Comparison of ENCODE assay signal across 19 cellular contexts in the genomic region with DNA sequence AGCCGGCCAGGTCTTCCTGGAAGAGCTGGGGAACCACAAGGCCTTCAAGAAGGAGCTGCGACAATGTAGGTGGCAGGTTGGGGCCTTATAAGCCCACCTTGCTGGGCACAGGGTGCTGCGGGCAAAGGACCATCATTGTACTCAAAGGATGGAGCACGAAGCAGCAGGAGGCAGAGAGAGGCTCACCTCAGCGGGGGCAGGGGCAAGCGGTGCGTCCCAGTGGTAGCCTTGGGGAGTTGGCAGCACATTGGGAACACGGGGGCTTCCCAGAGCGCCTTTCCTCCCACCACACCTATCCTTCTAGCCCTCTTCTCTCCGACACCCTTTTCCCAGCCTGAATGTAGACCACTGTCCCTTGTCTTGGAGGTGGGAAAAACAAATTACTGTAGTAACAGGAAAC. TPM values are rescaled to one million over a fixed set of nuclear protein-coding genes. Genes with fewer than 3 reads are reported as not detected.
DNase-seq lines count a peak whose midpoint lies in the region; ATAC-seq, FAIRE-seq and TF ChIP-seq lines count a peak whose summit lies in the region.
"Had no signal": no experiment of that assay in that cellular context is flagged by ENCODE, and none has a peak within 500 bp of the region (broad histone marks: within the 10 kb centered on the region; RNA-seq: fewer than 3 reads in every experiment).

No MANE protein-coding gene starts in this region.

- ATAC-seq in activated T-cell treated with anti-CD3 and anti-CD28 coated beads, Interleukin-2, amount 50 U/mL, for 72 hours (replicated peaks in 1 of 2), result no peak
- ATAC-seq in T-helper 17 cell (no peak), HG02885 (IDR thresholded peaks at IDR 0.05; ENCODE audit: poor library complexity, unreplicated experiment) (no peak), pancreas (no peak)

- H3K4me1 ChIP-seq in esophagus muscularis mucosa, result peaks cover 36 to 79% (median 76%) of the 10 kb centered on the region in 4 donors
- peaks cover 0 to 67% (median 54%) of the 10 kb centered on the region in 4 donors for H3K4me1 ChIP-seq in sigmoid colon
- H3K4me1 ChIP-seq in pancreas, result peaks cover 17 to 42% (median 24%) of the 10 kb centered on the region in 3 donors

- no peaks in the 10 kb centered on the region for H3K9me3 Mint-ChIP-seq in activated T-cell treated with anti-CD3 and anti-CD28 coated beads, Interleukin-2, amount 50 U/mL, for 24 hours
- no peaks in the 10 kb centered on the region for H3K9me3 Mint-ChIP-seq in activated T-cell treated with anti-CD3 and anti-CD28 coated beads, Interleukin-2, amount 50 U/mL, for 72 hours
- H3K9me3 Mint-ChIP-seq: memory B cell had no signal

- TF ChIP-seq CTCF in esophagus muscularis mucosa (IDR thresholded peaks at IDR 0.05), result no peak
- TF ChIP-seq CTCF in sigmoid colon (IDR thresholded peaks at IDR 0.05), result no peak
- no peak for TF ChIP-seq CTCF in pancreas (IDR thresholded peaks at IDR 0.05)

- H3K4me1 Mint-ChIP-seq in activated T-cell treated with anti-CD3 and anti-CD28 coated beads, Interleukin-2, amount 50 U/mL, for 24 hours (ENCODE audit: low read depth), result peaks cover 55% of the 10 kb centered on the region
- peaks cover 55% of the 10 kb centered on the region for H3K4me1 Mint-ChIP-seq in activated T-cell treated with anti-CD3 and anti-CD28 coated beads, Interleukin-2, amount 50 U/mL, for 72 hours (ENCODE audit: low read depth)
- peaks cover 30% of the 10 kb centered on the region for H3K4me1 Mint-ChIP-seq in T-helper 17 cell

- WGBS in esophagus muscularis mucosa, result 86% methylated on average over 9 of the region's 10 CpGs
- WGBS in sigmoid colon, 2 donors, result 94 to 97% methylated on average over 10 of the region's 10 CpGs
- WGBS in pancreas, 2 donors, result 85 to 91% methylated on average over 10 of the region's 10 CpGs

- H3K27ac ChIP-seq in esophagus muscularis mucosa (replicated peaks in 1 of 4) (peak overlapping the region in 3 of 4 donors; percentile 92 to 93 (median 93)), sigmoid colon (peak overlapping the region; percentile 91 to 99 (median 93)), pancreas (no peak overlapping the region)
- H3K27ac ChIP-seq: ovary had no signal

- peak overlapping the region; percentile 21 to 99 (median 95) for H3K4me3 ChIP-seq in esophagus muscularis mucosa
- peak overlapping the region in 2 of 4 donors; percentile 82 to 93 for H3K4me3 ChIP-seq in sigmoid colon
- no peak overlapping the region for H3K4me3 ChIP-seq in pancreas
- H3K4me3 ChIP-seq: ovary, thyroid gland had no signal

- TF ChIP-seq POLR2A in esophagus muscularis mucosa (IDR thresholded peaks at IDR 0.05; ENCODE audit: low read depth) (no peak), sigmoid colon (IDR thresholded peaks at IDR 0.05) (no peak)

- peaks cover 64% of the 10 kb centered on the region for H3K36me3 Mint-ChIP-seq in activated T-cell treated with anti-CD3 and anti-CD28 coated beads, Interleukin-2, amount 50 U/mL, for 24 hours (ENCODE audit: low read depth)
- peaks cover 7 to 8% of the 10 kb centered on the region in 2 donors for H3K36me3 Mint-ChIP-seq in activated T-cell treated with anti-CD3 and anti-CD28 coated beads, Interleukin-2, amount 50 U/mL, for 72 hours (ENCODE audit: insufficient read depth in 2 of 2)
- H3K36me3 Mint-ChIP-seq in T-helper 17 cell (ENCODE audit: low read depth), result no peaks in the 10 kb centered on the region

- no peak for DNase-seq in activated T-cell treated with anti-CD3 and anti-CD28 coated beads, Interleukin-2, amount 50 U/mL, for 24 hours
- no peak for DNase-seq in activated T-cell treated with anti-CD3 and anti-CD28 coated beads, Interleukin-2, amount 50 U/mL, for 72 hours
- DNase-seq in T-helper 17 cell, result no peak
- no peak for DNase-seq in esophagus muscularis mucosa (ENCODE audit: extremely low spot score)
- DNase-seq in sigmoid colon, result no peak
- no peak for DNase-seq in CD1c-positive myeloid dendritic cell (ENCODE audit: extremely low spot score)
- DNase-seq in pancreas, result no peak
- DNase-seq: activated CD4-positive, alpha-beta T cell treated with anti-CD3 and anti-CD28 coated beads for 4 hours; activated gamma-delta T cell; cortex of kidney; KBM-7; NCI-H146; NCI-H510A treated with DMSO at 0.1 percent for 48 hours; SW 1271; thyroid gland had no signal

- peak overlapping the region; percentile 90 for H3K27ac Mint-ChIP-seq in activated T-cell treated with anti-CD3 and anti-CD28 coated beads, Interleukin-2, amount 50 U/mL, for 24 hours
- no peak overlapping the region for H3K27ac Mint-ChIP-seq in activated T-cell treated with anti-CD3 and anti-CD28 coated beads, Interleukin-2, amount 50 U/mL, for 72 hours
- H3K27ac Mint-ChIP-seq in T-helper 17 cell, result peak overlapping the region; percentile 1

- H3K36me3 ChIP-seq in esophagus muscularis mucosa, result peaks cover 27 to 55% (median 41%) of the 10 kb centered on the region in 4 donors
- H3K36me3 ChIP-seq in sigmoid colon, result peaks cover 5 to 49% (median 15%) of the 10 kb centered on the region in 4 donors
- peaks cover 0 to 8% (median 0%) of the 10 kb centered on the region in 3 donors for H3K36me3 ChIP-seq in pancreas
- H3K36me3 ChIP-seq: ovary had no signal

- H3K27me3 ChIP-seq in esophagus muscularis mucosa, result no peaks in the 10 kb centered on the region
- H3K27me3 ChIP-seq in sigmoid colon, result no peaks in the 10 kb centered on the region
- no peaks in the 10 kb centered on the region for H3K27me3 ChIP-seq in pancreas
- H3K27me3 ChIP-seq: ovary, spleen, thyroid gland had no signal

- H3K4me3 Mint-ChIP-seq in activated T-cell treated with anti-CD3 and anti-CD28 coated beads, Interleukin-2, amount 50 U/mL, for 24 hours, result peak overlapping the region; percentile 84
- peak overlapping the region in 1 of 2 donors; percentile 79 for H3K4me3 Mint-ChIP-seq in activated T-cell treated with anti-CD3 and anti-CD28 coated beads, Interleukin-2, amount 50 U/mL, for 72 hours
- no peak overlapping the region for H3K4me3 Mint-ChIP-seq in T-helper 17 cell

- TF ChIP-seq EP300 in esophagus muscularis mucosa (IDR thresholded peaks at IDR 0.05) (no peak), sigmoid colon (IDR thresholded peaks at IDR 0.05) (no peak)

- no peaks in the 10 kb centered on the region for H3K9me3 ChIP-seq in T-helper 17 cell (ENCODE audit: control insufficient read depth, low read length, poor library complexity, severe bottlenecking)
- no peaks in the 10 kb centered on the region for H3K9me3 ChIP-seq in esophagus muscularis mucosa
- H3K9me3 ChIP-seq in sigmoid colon, result no peaks in the 10 kb centered on the region
- no peaks in the 10 kb centered on the region for H3K9me3 ChIP-seq in pancreas
- H3K9me3 ChIP-seq: ovary, spleen, thyroid gland had no signal

- no peak for FAIRE-seq in pancreas (lab: Jason Lieb, UNC)

- intact Hi-C loops in esophagus muscularis mucosa (cut with DNase I), result loop anchor here (5.0 kb wide), 1 partner anchor 149 kb away; no protein-coding TSS in a partner anchor
- intact Hi-C loops in sigmoid colon (cut with DNase I), result loop anchor here (5.0 to 10.0 kb wide), 2 partner anchors 144 to 234 kb away; a partner anchor contains a TSS
- intact Hi-C loops in pancreas (cut with DNase I), result loop anchor here in 1 of 3 donors (10.0 kb wide), 1 partner anchor 146 kb away; a partner anchor contains a TSS

- no peaks in the 10 kb centered on the region for H3K27me3 Mint-ChIP-seq in activated T-cell treated with anti-CD3 and anti-CD28 coated beads, Interleukin-2, amount 50 U/mL, for 24 hours
- no peaks in the 10 kb centered on the region for H3K27me3 Mint-ChIP-seq in activated T-cell treated with anti-CD3 and anti-CD28 coated beads, Interleukin-2, amount 50 U/mL, for 72 hours (ENCODE audit: low read depth)
- no peaks in the 10 kb centered on the region for H3K27me3 Mint-ChIP-seq in T-helper 17 cell
- H3K27me3 Mint-ChIP-seq: memory B cell had no signal

RNA-seq across cellular contexts. Expression of a gene that starts 2.1 kb away (rescaled TPM):
- 10 to 100 TPM; 51.4 to 53.8 TPM for total RNA-seq in activated T-cell treated with anti-CD3 and anti-CD28 coated beads, Interleukin-2, amount 50 U/mL, for 72 hours
- 10 to 100 TPM; 21.0 to 23.4 TPM for total RNA-seq in T-helper 17 cell
- total RNA-seq in esophagus muscularis mucosa, result 100 to 1,000 TPM in 1 of 4 donors, 10 to 100 TPM in 3; 68.9 to 101 (median 78.5) TPM
- 10 to 100 TPM; 52.0 to 71.3 (median 65.2) TPM for total RNA-seq in sigmoid colon
- polyA plus RNA-seq in sigmoid colon, result 10 to 100 TPM; 24.0 to 48.0 (median 25.2) TPM
- total RNA-seq in pancreas, result 10 to 100 TPM; 26.3 to 45.8 (median 32.1) TPM
- 10 to 100 TPM; 26.4 to 34.4 TPM for polyA plus RNA-seq in pancreas

RNA-seq across cellular contexts. Expression of a gene that starts 38.3 kb away (rescaled TPM):
- 1 to 10 TPM in 1 of 2 donors, under 1 TPM in 1; 0.72 to 1.6 TPM for total RNA-seq in activated T-cell treated with anti-CD3 and anti-CD28 coated beads, Interleukin-2, amount 50 U/mL, for 72 hours
- total RNA-seq in T-helper 17 cell (1 to 10 TPM; 3.7 to 4.3 TPM), esophagus muscularis mucosa (1 to 10 TPM in 2 of 4 donors, under 1 TPM in 2; 0.33 to 1.7 (median 1.1) TPM), sigmoid colon (1 to 10 TPM; 1.4 to 2.2 (median 1.6) TPM), pancreas (under 1 TPM; 0.20 to 0.98 (median 0.57) TPM)
- polyA plus RNA-seq in sigmoid colon (under 1 TPM in 1 of 3 donors, not detected in 2; 0.41 TPM), pancreas (1 to 10 TPM; 1.2 to 4.1 TPM)

RNA-seq across cellular contexts. Expression of a gene that starts 48.6 kb away (rescaled TPM):
- total RNA-seq in activated T-cell treated with anti-CD3 and anti-CD28 coated beads, Interleukin-2, amount 50 U/mL, for 72 hours, result 100 to 1,000 TPM; 106 to 117 TPM
- 100 to 1,000 TPM; 113 to 124 TPM for total RNA-seq in T-helper 17 cell
- 10 to 100 TPM; 43.1 to 51.1 (median 44.4) TPM for total RNA-seq in esophagus muscularis mucosa
- 10 to 100 TPM; 46.7 to 57.1 (median 49.6) TPM for total RNA-seq in sigmoid colon
- polyA plus RNA-seq in sigmoid colon, result 10 to 100 TPM; 90.1 to 91.6 (median 90.1) TPM
- 10 to 100 TPM; 32.2 to 45.3 (median 37.3) TPM for total RNA-seq in pancreas
- polyA plus RNA-seq in pancreas, result 10 to 100 TPM; 53.4 to 63.6 TPM

RNA-seq across cellular contexts. Expression of a gene that starts 49.9 kb away (rescaled TPM):
- 100 to 1,000 TPM; 124 to 129 TPM for total RNA-seq in activated T-cell treated with anti-CD3 and anti-CD28 coated beads, Interleukin-2, amount 50 U/mL, for 72 hours
- 10 to 100 TPM; 65.5 to 73.4 TPM for total RNA-seq in T-helper 17 cell
- total RNA-seq in esophagus muscularis mucosa, result 10 to 100 TPM; 52.3 to 87.7 (median 71.3) TPM
- total RNA-seq in sigmoid colon, result 10 to 100 TPM; 41.0 to 56.2 (median 44.7) TPM
- polyA plus RNA-seq in sigmoid colon, result 10 to 100 TPM; 27.0 to 55.1 (median 33.3) TPM
- total RNA-seq in pancreas, result 100 to 1,000 TPM in 1 of 6 donors, 10 to 100 TPM in 5; 38.6 to 101 (median 58.3) TPM
- 10 to 100 TPM; 22.0 to 68.7 TPM for polyA plus RNA-seq in pancreas

RNA-seq across cellular contexts. Expression of a gene that starts 51.2 kb away (rescaled TPM):
- 10 to 100 TPM; 18.6 to 24.3 TPM for total RNA-seq in activated T-cell treated with anti-CD3 and anti-CD28 coated beads, Interleukin-2, amount 50 U/mL, for 72 hours
- 10 to 100 TPM; 14.3 to 15.6 TPM for total RNA-seq in T-helper 17 cell
- total RNA-seq in esophagus muscularis mucosa, result 10 to 100 TPM; 44.0 to 74.3 (median 59.0) TPM
- 10 to 100 TPM; 28.5 to 35.4 (median 30.8) TPM for total RNA-seq in sigmoid colon
- 10 to 100 TPM; 32.6 to 34.8 (median 34.2) TPM for polyA plus RNA-seq in sigmoid colon
- 10 to 100 TPM in 3 of 6 donors, 1 to 10 TPM in 3; 6.5 to 14.7 (median 10.7) TPM for total RNA-seq in pancreas
- polyA plus RNA-seq in pancreas, result 10 to 100 TPM; 11.7 to 14.1 TPM

Comparison
In these comparisons a context has a peak if more than half of its experiments do, and no peak if none do; other contexts are left out.
1. H3K27ac ChIP-seq: peak in esophagus muscularis mucosa (3 of 4) and sigmoid colon (4 of 4); none in pancreas (0 of 4).
2. H3K4me3 ChIP-seq: peak in esophagus muscularis mucosa (4 of 4); none in pancreas (0 of 4).